In the genomic region with DNA sequence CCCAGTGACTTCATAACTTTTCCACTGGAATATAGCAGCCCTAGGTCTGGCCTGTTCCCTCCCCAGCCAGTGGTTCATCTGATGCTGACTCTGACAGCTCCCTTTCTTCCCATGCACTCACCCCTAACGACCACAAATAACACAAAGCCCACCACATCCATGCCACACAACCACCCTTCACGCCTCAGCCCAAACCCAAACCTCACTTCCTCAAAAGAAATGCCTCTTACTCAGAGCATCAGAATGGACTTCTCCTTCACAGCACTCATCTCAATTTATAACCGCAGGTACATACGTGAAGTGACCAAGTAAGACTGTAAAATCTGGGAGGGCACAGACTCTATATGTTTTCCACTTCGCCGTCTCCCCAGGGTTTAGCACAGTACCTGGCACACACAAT, we compare ENCODE assay signal across 8 cellular contexts. TPM values are rescaled to one million over a fixed set of nuclear protein-coding genes. Genes with fewer than 3 reads are reported as not detected.
DNase-seq lines count a peak whose midpoint lies in the region; ATAC-seq, FAIRE-seq and TF ChIP-seq lines count a peak whose summit lies in the region.

No MANE protein-coding gene starts in this region.

- no peaks in the 10 kb centered on the region for H3K9me3 ChIP-seq in keratinocyte (ENCODE audit: control insufficient read depth, low read depth, low read length)
- H3K9me3 ChIP-seq in stomach, result no peaks in the 10 kb centered on the region

- no peak for TF ChIP-seq EP300 in stomach (IDR thresholded peaks at IDR 0.05)

- TF ChIP-seq POLR2A in stomach (IDR thresholded peaks at IDR 0.05), result no peak

- H3K9ac ChIP-seq in keratinocyte (ENCODE audit: control insufficient read depth, extremely low read depth, insufficient read depth, low read length), result peak overlapping the region; percentile 96

- H3K27ac ChIP-seq in keratinocyte (ENCODE audit: control insufficient read depth, insufficient read depth, low read length) (peak overlapping the region; percentile 91), stomach (peak overlapping the region in 3 of 5 donors; percentile 4 to 92 (median 91))

- intact Hi-C loops in activated T-helper 1 cell treated with anti-CD3 and anti-CD28 coated beads, Interleukin-12 subunit alpha, Interleukin-12 subunit beta, Interleukin-2, Interleukin-4 antibody, amounts not matched to agents 30 ng/mL and 10 ng/mL and 1 ng/mL, durations not matched to agents 14 hours and 24 hours and 36 hours (cut with micrococcal nuclease), result loop anchor here (1.0 to 10.0 kb wide), 3 partner anchors 43 to 757 kb away; no protein-coding TSS in a partner anchor
- intact Hi-C loops in stomach (cut with DNase I; ENCODE audit: low total_unique reads), result no loop called here

- DNase-seq in BJ (ENCODE audit: low read depth), result no peak
- DNase-seq in LNCaP clone FGC (ENCODE audit: low read depth), result no peak
- DNase-seq in activated T-helper 1 cell treated with anti-CD3 and anti-CD28 coated beads, Interleukin-12 subunit alpha, Interleukin-12 subunit beta, Interleukin-2, Interleukin-4 antibody, amounts not matched to agents 30 ng/mL and 10 ng/mL and 1 ng/mL, durations not matched to agents 14 hours and 24 hours and 36 hours (ENCODE audit: low spot score), result peak; percentile 49
- DNase-seq in keratinocyte (ENCODE audit: low read depth, low spot score), result no peak
- no peak for DNase-seq in stomach
- DNase-seq in hepatic stellate cell (ENCODE audit: low spot score), result no peak
- no peak for DNase-seq in ureter (ENCODE audit: low spot score)

- H3K79me2 ChIP-seq in keratinocyte (ENCODE audit: control insufficient read depth, insufficient read depth, low read length), result peaks cover 22% of the 10 kb centered on the region

- H3K4me1 ChIP-seq in keratinocyte (ENCODE audit: control insufficient read depth, extremely low read depth, insufficient read depth, low read length) (peaks cover 16% of the 10 kb centered on the region), stomach (peaks cover 13 to 54% (median 38%) of the 10 kb centered on the region in 4 donors)

- no peak for ATAC-seq in HG02623 (IDR thresholded peaks at IDR 0.05; ENCODE audit: unreplicated experiment)

- H3K9me3 Mint-ChIP-seq in activated T-helper 1 cell treated with anti-CD3 and anti-CD28 coated beads, Interleukin-12 subunit alpha, Interleukin-12 subunit beta, Interleukin-2, Interleukin-4 antibody, amounts not matched to agents 30 ng/mL and 10 ng/mL and 1 ng/mL, durations not matched to agents 14 hours and 24 hours and 36 hours, result no peaks in the 10 kb centered on the region

- H4K20me1 ChIP-seq in keratinocyte (ENCODE audit: control insufficient read depth, extremely low read depth, insufficient read depth, low read length), result no peaks in the 10 kb centered on the region

- no peak for FAIRE-seq in keratinocyte (lab: Jason Lieb, UNC)

- H3K4me2 ChIP-seq in keratinocyte (ENCODE audit: control insufficient read depth, extremely low read depth, insufficient read depth, low read depth, low read length), result peak overlapping the region; percentile 97

- peaks cover 2% of the 10 kb centered on the region for H3K27me3 Mint-ChIP-seq in activated T-helper 1 cell treated with anti-CD3 and anti-CD28 coated beads, Interleukin-12 subunit alpha, Interleukin-12 subunit beta, Interleukin-2, Interleukin-4 antibody, amounts not matched to agents 30 ng/mL and 10 ng/mL and 1 ng/mL, durations not matched to agents 14 hours and 24 hours and 36 hours (ENCODE audit: insufficient read depth)

- peak overlapping the region; percentile 92 for H3K4me3 Mint-ChIP-seq in activated T-helper 1 cell treated with anti-CD3 and anti-CD28 coated beads, Interleukin-12 subunit alpha, Interleukin-12 subunit beta, Interleukin-2, Interleukin-4 antibody, amounts not matched to agents 30 ng/mL and 10 ng/mL and 1 ng/mL, durations not matched to agents 14 hours and 24 hours and 36 hours

- no peak for TF ChIP-seq CTCF in BJ (IDR thresholded peaks at IDR 0.05; ENCODE audit: insufficient read depth, low read depth, low read length)
- TF ChIP-seq CTCF in LNCaP clone FGC (IDR thresholded peaks at IDR 0.05; ENCODE audit: control insufficient read depth, extremely low read depth, insufficient read depth), result no peak
- TF ChIP-seq CTCF in keratinocyte (optimal IDR thresholded peaks at IDR 0.05 in 1 of 3, IDR thresholded peaks at IDR 0.05 in 1 of 3, conservative IDR thresholded peaks at IDR 0.05 in 1 of 3; ENCODE audit: extremely low read depth in 1 of 3, insufficient read depth in 2 of 3, low read length in 3 of 3), result no peak
- no peak for TF ChIP-seq CTCF in stomach (IDR thresholded peaks at IDR 0.05)

- H3K36me3 Mint-ChIP-seq in activated T-helper 1 cell treated with anti-CD3 and anti-CD28 coated beads, Interleukin-12 subunit alpha, Interleukin-12 subunit beta, Interleukin-2, Interleukin-4 antibody, amounts not matched to agents 30 ng/mL and 10 ng/mL and 1 ng/mL, durations not matched to agents 14 hours and 24 hours and 36 hours (ENCODE audit: low read depth), result peaks cover 21% of the 10 kb centered on the region

- WGBS in stomach, 5 donors, result 40 to 56% (median 42%) methylated on average over 6 of the region's 6 CpGs

- H3K4me3 ChIP-seq in BJ (ENCODE audit: low read depth, low read length) (peak overlapping the region; percentile 91), LNCaP clone FGC (ENCODE audit: low read depth, low read length) (peak overlapping the region; percentile 99), keratinocyte (ENCODE audit: control insufficient read depth in 2 of 3, extremely low read depth in 1 of 3, insufficient read depth in 2 of 3, low read depth in 1 of 3, low read length in 3 of 3) (peak overlapping the region; percentile 94 to 100 (median 99)), stomach (peak overlapping the region; percentile 89 to 97 (median 93))

- H2AFZ ChIP-seq in keratinocyte (ENCODE audit: control insufficient read depth, low read length), result no peak overlapping the region

- H3K27me3 ChIP-seq in BJ (ENCODE audit: control insufficient read depth, insufficient read depth, low read length) (no peaks in the 10 kb centered on the region), keratinocyte (ENCODE audit: control insufficient read depth, extremely low read depth, insufficient read depth, low read length) (no peaks in the 10 kb centered on the region), stomach (no peaks in the 10 kb centered on the region)

- peaks cover 22% of the 10 kb centered on the region for H3K4me1 Mint-ChIP-seq in activated T-helper 1 cell treated with anti-CD3 and anti-CD28 coated beads, Interleukin-12 subunit alpha, Interleukin-12 subunit beta, Interleukin-2, Interleukin-4 antibody, amounts not matched to agents 30 ng/mL and 10 ng/mL and 1 ng/mL, durations not matched to agents 14 hours and 24 hours and 36 hours (ENCODE audit: low read depth)

- H3K9me1 ChIP-seq in keratinocyte (ENCODE audit: control insufficient read depth, extremely low read depth, insufficient read depth, low read length), result no peaks in the 10 kb centered on the region

- POLR2A ChIA-PET in BJ (lab: Charles Lee), result no interaction called here

- dilution Hi-C loops in keratinocyte (cut with MboI; ENCODE audit: extremely low pct_ligation_motif_present, low sequenced_read_pairs), result no loop called here

- peaks cover 9% of the 10 kb centered on the region for H3K36me3 ChIP-seq in BJ (ENCODE audit: control insufficient read depth, insufficient read depth, low read length)
- H3K36me3 ChIP-seq in keratinocyte (ENCODE audit: control insufficient read depth in 2 of 2, extremely low read depth in 1 of 2, insufficient read depth in 2 of 2, low read length in 2 of 2), result peaks cover 6 to 12% of the 10 kb centered on the region in 2 experiments
- H3K36me3 ChIP-seq in stomach, result peaks cover 21 to 37% (median 35%) of the 10 kb centered on the region in 4 donors

- CTCF ChIA-PET in BJ (lab: Yijun Ruan, JAX), result interaction anchor here (0.7 to 1.7 kb wide), 3 partner anchors 8 to 172 kb away, joined by 3 to 4 read pairs (median 3); no protein-coding TSS in a partner anchor

- H3K27ac Mint-ChIP-seq in activated T-helper 1 cell treated with anti-CD3 and anti-CD28 coated beads, Interleukin-12 subunit alpha, Interleukin-12 subunit beta, Interleukin-2, Interleukin-4 antibody, amounts not matched to agents 30 ng/mL and 10 ng/mL and 1 ng/mL, durations not matched to agents 14 hours and 24 hours and 36 hours, result peak overlapping the region; percentile 98

RNA-seq across cellular contexts. Expression of gene RBSN, which starts 1.1 kb away (rescaled TPM):
- polyA plus RNA-seq in BJ (2011; rRNA removed) (10.8 and 11.6 TPM in 2 replicates), keratinocyte (7.0 to 8.4 TPM (median 7.8 TPM) in 3 replicates), stomach (1 to 10 TPM; 5.9 to 8.5 (median 7.9) TPM)
- 14.8 and 22.4 TPM in 2 replicates for polyA minus RNA-seq in BJ (2011; rRNA and poly(A)+ RNA removed)
- total RNA-seq in activated T-helper 1 cell treated with anti-CD3 and anti-CD28 coated beads, Interleukin-12 subunit alpha, Interleukin-12 subunit beta, Interleukin-2, Interleukin-4 antibody, amounts not matched to agents 30 ng/mL and 10 ng/mL and 1 ng/mL, durations not matched to agents 14 hours and 24 hours and 36 hours, result 11.7 and 12.5 TPM in 2 replicates
- 8.6 TPM for polyA plus RNA-seq in keratinocyte (2011; ENCODE audit: low read depth)
- polyA plus RNA-seq in keratinocyte (2011; cell fraction: cytosol; rRNA removed), result 7.1 and 8.5 TPM in 2 replicates
- 12.2 and 13.2 TPM in 2 replicates for polyA plus RNA-seq in keratinocyte (2011; cell fraction: nucleus; rRNA removed)
- polyA plus RNA-seq in keratinocyte (2012; ENCODE audit: low replicate concordance), result 9.1 and 11.4 TPM in 2 replicates
- polyA minus RNA-seq in keratinocyte, result 14.6 to 19.6 TPM (median 17.9 TPM) in 3 replicates
- polyA minus RNA-seq in keratinocyte (2011; cell fraction: cytosol; rRNA and poly(A)+ RNA removed), result 19.6 TPM
- 10.2 and 16.4 TPM in 2 replicates for polyA minus RNA-seq in keratinocyte (2011; cell fraction: nucleus; rRNA and poly(A)+ RNA removed)
- total RNA-seq in stomach (100 to 1,000 TPM in 1 of 5 donors, 10 to 100 TPM in 3, 1 to 10 TPM in 1; 4.3 to 127 (median 26.6) TPM), ureter (28.0 TPM)

RNA-seq across cellular contexts. Expression of gene MRPS25, which starts 32.8 kb away (rescaled TPM):
- polyA plus RNA-seq in BJ (2011; rRNA removed) (17.0 and 20.5 TPM in 2 replicates), keratinocyte (32.1 to 54.5 TPM (median 43.2 TPM) in 3 replicates), stomach (10 to 100 TPM; 17.7 to 51.9 (median 38.3) TPM)
- polyA minus RNA-seq in BJ (2011; rRNA and poly(A)+ RNA removed), result 4.1 and 4.8 TPM in 2 replicates
- total RNA-seq in activated T-helper 1 cell treated with anti-CD3 and anti-CD28 coated beads, Interleukin-12 subunit alpha, Interleukin-12 subunit beta, Interleukin-2, Interleukin-4 antibody, amounts not matched to agents 30 ng/mL and 10 ng/mL and 1 ng/mL, durations not matched to agents 14 hours and 24 hours and 36 hours, result 96.5 and 105 TPM in 2 replicates
- 11.1 TPM for polyA plus RNA-seq in keratinocyte (2011; ENCODE audit: low read depth)
- 19.3 and 23.4 TPM in 2 replicates for polyA plus RNA-seq in keratinocyte (2011; cell fraction: cytosol; rRNA removed)
- polyA plus RNA-seq in keratinocyte (2011; cell fraction: nucleus; rRNA removed), result 110 and 114 TPM in 2 replicates
- polyA plus RNA-seq in keratinocyte (2012; ENCODE audit: low replicate concordance), result 31.6 and 51.8 TPM in 2 replicates
- polyA minus RNA-seq in keratinocyte, result 4.2 to 19.8 TPM (median 7.6 TPM) in 3 replicates
- polyA minus RNA-seq in keratinocyte (2011; cell fraction: cytosol; rRNA and poly(A)+ RNA removed), result 21.1 TPM
- 9.8 and 17.8 TPM in 2 replicates for polyA minus RNA-seq in keratinocyte (2011; cell fraction: nucleus; rRNA and poly(A)+ RNA removed)
- total RNA-seq in stomach (100 to 1,000 TPM in 1 of 5 donors, 10 to 100 TPM in 4; 13.9 to 126 (median 24.9) TPM), ureter (99.3 TPM)
